10 cellular contexts compared by ENCODE assay signal in the genomic region with DNA sequence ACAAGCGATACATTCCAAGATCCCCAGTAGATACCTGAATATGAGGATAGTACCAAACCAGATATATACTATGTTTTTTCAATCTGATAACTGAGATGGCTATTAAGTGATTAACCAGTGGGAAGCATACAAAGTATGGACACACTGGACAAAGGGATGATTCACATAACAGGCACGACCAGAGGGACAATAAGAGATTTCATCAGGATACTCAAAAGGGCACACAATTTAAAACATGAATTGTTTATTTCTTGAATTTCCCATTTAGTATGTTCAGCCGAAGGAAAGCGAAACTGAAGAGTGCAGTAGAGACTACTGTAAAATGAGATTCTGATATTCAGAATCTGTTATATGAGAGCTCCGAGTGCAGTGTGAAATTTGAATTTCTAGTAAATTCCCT. TPM values are rescaled to one million over a fixed set of nuclear protein-coding genes. Genes with fewer than 3 reads are reported as not detected.
DNase-seq lines count a peak whose midpoint lies in the region; ATAC-seq, FAIRE-seq and TF ChIP-seq lines count a peak whose summit lies in the region.
"Had no signal": no experiment of that assay in that cellular context is flagged by ENCODE, and none has a peak within 500 bp of the region (broad histone marks: within the 10 kb centered on the region; RNA-seq: fewer than 3 reads in every experiment).

No MANE protein-coding gene starts in this region.

- peak; percentile 44 for DNase-seq in astrocyte (ENCODE audit: low read depth)
- DNase-seq in non-pigmented ciliary epithelial cell (ENCODE audit: low read depth): peak; percentile 32
- DNase-seq in NCI-H187 (lab: John Stamatoyannopoulos, UW): no peak
- no peak for DNase-seq in GDM1 (lab: John Stamatoyannopoulos, UW)
- DNase-seq in CD4-positive, alpha-beta T cell: no peak
- DNase-seq: kidney; NK-92 treated with Interleukin-12 subunit alpha and Interleukin-12 subunit beta, amount 100 ng/mL, for 24 hours had no signal

- H3K9me3 Mint-ChIP-seq in astrocyte (ENCODE audit: unreplicated experiment): no peaks in the 10 kb centered on the region
- no peaks in the 10 kb centered on the region for H3K9me3 Mint-ChIP-seq in CD4-positive, alpha-beta T cell

- peaks cover 100% of the 10 kb centered on the region for H3K79me2 ChIP-seq in astrocyte (ENCODE audit: insufficient read depth, low read length)

- no peak for FAIRE-seq in astrocyte (lab: Jason Lieb, UNC)
- FAIRE-seq: kidney had no signal

- H3K9me3 ChIP-seq in astrocyte (ENCODE audit: insufficient read depth, low read depth, low read length): no peaks in the 10 kb centered on the region
- no peaks in the 10 kb centered on the region for H3K9me3 ChIP-seq in CD4-positive, alpha-beta T cell (ENCODE audit: control insufficient read depth, low read length)

- peak overlapping the region; percentile 59 for H3K4me2 ChIP-seq in astrocyte (ENCODE audit: low read length)

- ATAC-seq in GM18511 (IDR thresholded peaks at IDR 0.05; ENCODE audit: unreplicated experiment): peak; percentile 39
- ATAC-seq in HG03558 (IDR thresholded peaks at IDR 0.05; ENCODE audit: extremely low read depth, unreplicated experiment): peak; percentile 19
- ATAC-seq in GM19467 (IDR thresholded peaks at IDR 0.05; ENCODE audit: unreplicated experiment): no peak
- no peak for ATAC-seq in CD4-positive, alpha-beta T cell (ENCODE audit: poor library complexity)

- no peak overlapping the region for H3K4me3 ChIP-seq in astrocyte (ENCODE audit: insufficient read depth, low read depth, low read length)

- intact Hi-C loops in CD4-positive, alpha-beta T cell (cut with DNase I, micrococcal nuclease): no loop called here

- no peak overlapping the region for H2AFZ ChIP-seq in astrocyte (ENCODE audit: low read depth, low read length)

- peaks cover 3% of the 10 kb centered on the region for H3K4me1 ChIP-seq in astrocyte (ENCODE audit: insufficient read depth, low read length)

- H3K36me3 ChIP-seq in astrocyte (ENCODE audit: insufficient read depth, low read length): no peaks in the 10 kb centered on the region

- H3K4me3 Mint-ChIP-seq in astrocyte (ENCODE audit: unreplicated experiment): no peak overlapping the region
- H3K4me3 Mint-ChIP-seq in CD4-positive, alpha-beta T cell: no peak overlapping the region

- H3K27me3 ChIP-seq in astrocyte (ENCODE audit: insufficient read depth, low read length): no peaks in the 10 kb centered on the region
- no peaks in the 10 kb centered on the region for H3K27me3 ChIP-seq in CD4-positive, alpha-beta T cell (ENCODE audit: control insufficient read depth, insufficient read depth, low read length)

- CTCF ChIA-PET in CD4-positive, alpha-beta T cell (lab: Charles Lee): interaction anchor here (0.7 kb wide), 1 partner anchor 11 kb away, joined by 3 read pairs; no protein-coding TSS in a partner anchor

- no peak overlapping the region for H3K27ac ChIP-seq in astrocyte (ENCODE audit: low read depth, low read length)
- no peak overlapping the region for H3K27ac ChIP-seq in CD4-positive, alpha-beta T cell (ENCODE audit: low read depth, low read length)

- H3K9ac ChIP-seq in astrocyte (ENCODE audit: low read length): peak overlapping the region; percentile 26

- peaks cover 36% of the 10 kb centered on the region for H3K4me1 Mint-ChIP-seq in astrocyte (ENCODE audit: low read depth, unreplicated experiment)
- peaks cover 75% of the 10 kb centered on the region for H3K4me1 Mint-ChIP-seq in CD4-positive, alpha-beta T cell (ENCODE audit: low read depth)

- peaks cover 80% of the 10 kb centered on the region for H4K20me1 ChIP-seq in astrocyte (ENCODE audit: insufficient read depth, low read length)

- peak overlapping the region; percentile 42 for H3K27ac Mint-ChIP-seq in astrocyte (ENCODE audit: unreplicated experiment)
- H3K27ac Mint-ChIP-seq in CD4-positive, alpha-beta T cell: no peak overlapping the region

- POLR2A ChIA-PET in CD4-positive, alpha-beta T cell (lab: Charles Lee): interaction anchor here (2.2 kb wide), 1 partner anchor 11 kb away, joined by 8 read pairs; the partner anchor contains the start of gene ZZZ3

- H3K36me3 Mint-ChIP-seq in astrocyte (ENCODE audit: low read depth, unreplicated experiment): no peaks in the 10 kb centered on the region
- H3K36me3 Mint-ChIP-seq in CD4-positive, alpha-beta T cell (ENCODE audit: low read depth): peaks cover 16% of the 10 kb centered on the region

- no peaks in the 10 kb centered on the region for H3K27me3 Mint-ChIP-seq in astrocyte (ENCODE audit: low read depth, unreplicated experiment)
- H3K27me3 Mint-ChIP-seq in CD4-positive, alpha-beta T cell: no peaks in the 10 kb centered on the region

- TF ChIP-seq CTCF in astrocyte (IDR thresholded peaks at IDR 0.05; ENCODE audit: insufficient read depth, low read depth, low read length): no peak
- TF ChIP-seq CTCF in CD4-positive, alpha-beta T cell (IDR thresholded peaks at IDR 0.05): no peak

RNA-seq across cellular contexts. Expression of gene ZZZ3, which starts 10.6 kb away (rescaled TPM):
- total RNA-seq in astrocyte: 40.0 and 48.4 TPM in 2 replicates
- 10 to 100 TPM; 36.9 to 38.5 TPM for total RNA-seq in CD4-positive, alpha-beta T cell

Comparison
In these comparisons a context has a peak if more than half of its experiments do, and no peak if none do; other contexts are left out.
1. ATAC-seq: peak in GM18511 (single experiment) and HG03558 (single experiment); none in GM19467 (single experiment) and CD4-positive, alpha-beta T cell (single experiment).
2. DNase-seq: peak in astrocyte (single experiment) and non-pigmented ciliary epithelial cell (single experiment); none in NCI-H187 (0 of 2), GDM1 (single experiment) and CD4-positive, alpha-beta T cell (0 of 10).